ENCODE assay signal across 10 cellular contexts in the genomic region with DNA sequence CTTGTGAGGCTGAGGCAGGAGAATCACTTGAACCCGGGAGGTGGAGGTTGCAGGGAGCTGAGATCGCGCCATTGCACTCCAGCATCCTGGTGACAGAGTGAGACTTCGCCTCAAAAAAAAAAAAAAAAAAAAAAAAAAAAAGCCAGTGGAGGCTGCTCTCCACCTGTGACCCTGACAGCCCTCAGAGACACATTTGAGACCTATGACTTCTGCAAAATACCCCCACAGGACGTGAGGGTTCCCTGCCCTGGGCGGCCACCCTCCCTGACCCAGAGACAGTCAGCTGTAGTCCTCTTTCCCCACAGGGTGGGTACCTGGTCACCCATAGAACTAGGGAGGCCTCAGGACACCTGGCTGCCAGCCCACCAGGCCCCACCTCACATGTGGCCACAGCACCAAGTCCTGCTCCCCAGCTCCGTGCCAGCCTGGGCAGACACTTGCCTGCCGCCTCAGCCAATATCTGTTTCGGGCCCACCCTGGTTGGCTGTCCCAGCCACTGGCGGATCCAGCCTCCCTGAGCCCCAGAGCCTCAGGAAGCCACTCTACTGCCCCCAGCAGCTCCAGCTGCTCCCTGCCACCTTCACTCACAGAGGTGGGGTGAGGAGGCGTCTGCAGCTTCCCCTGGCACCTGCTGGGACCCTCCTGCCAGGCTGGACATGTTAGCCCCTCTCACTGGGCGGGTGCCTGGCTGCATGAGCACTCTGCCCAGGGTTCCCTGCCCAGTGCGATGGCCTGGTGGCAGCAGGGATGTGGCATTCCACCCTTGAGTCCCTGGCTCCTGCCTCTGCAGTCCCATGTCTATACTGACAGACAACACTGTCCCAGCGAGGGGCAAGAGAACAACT. TPM values are rescaled to one million over a fixed set of nuclear protein-coding genes. Genes with fewer than 3 reads are reported as not detected.
DNase-seq lines count a peak whose midpoint lies in the region; ATAC-seq and TF ChIP-seq lines count a peak whose summit lies in the region.
"Had no signal": no experiment of that assay in that cellular context is flagged by ENCODE, and none has a peak within 500 bp of the region (broad histone marks: within the 10 kb centered on the region; RNA-seq: fewer than 3 reads in every experiment).

No MANE protein-coding gene starts in this region.

- peaks cover 51% of the 10 kb centered on the region for H3K36me3 Mint-ChIP-seq in CD4-positive, alpha-beta T cell (ENCODE audit: low read depth)

- peaks cover 20% of the 10 kb centered on the region; the same call in 1 of the 2 replicates for H3K36me3 ChIP-seq in Loucy (ENCODE audit: insufficient read depth, low read length)
- no peaks in the 10 kb centered on the region for H3K36me3 ChIP-seq in ovary

- no peak for TF ChIP-seq POLR2A in ovary (IDR thresholded peaks at IDR 0.05)

- no peak overlapping the region for H2AFZ ChIP-seq in Loucy (ENCODE audit: low read length)

- peaks cover 45% of the 10 kb centered on the region for H3K4me1 ChIP-seq in Loucy (ENCODE audit: insufficient read depth, low read length, poor library complexity, severe bottlenecking)
- peaks cover 26% of the 10 kb centered on the region for H3K4me1 ChIP-seq in ovary (ENCODE audit: insufficient read depth)

- intact Hi-C loops in CD4-positive, alpha-beta T cell (cut with DNase I, micrococcal nuclease) = loop anchor here (2.0 kb wide), 1 partner anchor 53 kb away; the partner anchor contains the start of genes IZUMO4 (in 2 of the 2) and MOB3A (in 2 of the 2)
- intact Hi-C loops in ovary (cut with DNase I) = loop anchor here in 1 of 4 donors (10.0 kb wide), 1 partner anchor 799 kb away; the partner anchor contains the start of genes ATP5F1D and MIDN

- H3K79me2 ChIP-seq in Loucy (ENCODE audit: insufficient read depth, low read length) = peaks cover 64% of the 10 kb centered on the region

- no peaks in the 10 kb centered on the region for H3K9me2 ChIP-seq in Loucy (replicated peaks; ENCODE audit: low read depth, low read length)

- no peak overlapping the region for H3K9ac ChIP-seq in Loucy (ENCODE audit: low read depth, low read length, poor library complexity, severe bottlenecking)

- TF ChIP-seq CTCF in CD4-positive, alpha-beta T cell (IDR thresholded peaks at IDR 0.05) = no peak
- peak; percentile 14; the same call in 1 of the 2 replicates for TF ChIP-seq CTCF in Loucy (conservative IDR thresholded peaks at IDR 0.05; ENCODE audit: low read length)
- TF ChIP-seq CTCF in ovary (IDR thresholded peaks at IDR 0.05) = no peak

- H3K4me2 ChIP-seq in Loucy (ENCODE audit: low read depth, low read length, poor library complexity, severe bottlenecking) = no peak overlapping the region

- POLR2A ChIA-PET in CD4-positive, alpha-beta T cell (lab: Charles Lee) = interaction anchor here (1.2 to 3.3 kb wide), 5 partner anchors 8 to 51 kb away, joined by 3 to 27 read pairs (median 6); partner anchors contain the start of genes MKNK2 and MOB3A

- H3F3A ChIP-seq in Loucy (ENCODE audit: low read depth) = 0 out of 2 replicates have a peak, but pooled peaks cover 2% of the 10 kb centered on the region

- peak overlapping the region; percentile 97 for H3K27ac Mint-ChIP-seq in CD4-positive, alpha-beta T cell

- no peaks in the 10 kb centered on the region for H3K9me3 Mint-ChIP-seq in CD4-positive, alpha-beta T cell

- H3K27me3 ChIP-seq in CD4-positive, alpha-beta T cell (ENCODE audit: control insufficient read depth, insufficient read depth, low read length) = no peaks in the 10 kb centered on the region
- H3K27me3 ChIP-seq in Loucy (ENCODE audit: insufficient read depth, low read length, poor library complexity, severe bottlenecking) (no peaks in the 10 kb centered on the region), ovary (no peaks in the 10 kb centered on the region)

- peaks cover 53% of the 10 kb centered on the region for H4K20me1 ChIP-seq in Loucy (ENCODE audit: insufficient read depth, low read length, poor library complexity, severe bottlenecking)

- no peaks in the 10 kb centered on the region for H3K9me3 ChIP-seq in CD4-positive, alpha-beta T cell (ENCODE audit: control insufficient read depth, low read length)
- no peaks in the 10 kb centered on the region for H3K9me3 ChIP-seq in Loucy (ENCODE audit: insufficient read depth, low read depth, low read length)
- H3K9me3 ChIP-seq in ovary = no peaks in the 10 kb centered on the region

- H3K27me3 Mint-ChIP-seq in CD4-positive, alpha-beta T cell = no peaks in the 10 kb centered on the region

- CTCF ChIA-PET in CD4-positive, alpha-beta T cell (lab: Charles Lee) = interaction anchor here (0.6 to 2.1 kb wide), 4 partner anchors 24 to 52 kb away, joined by 3 to 13 read pairs (median 6); partner anchors contain the start of gene MOB3A

- H3K4me3 ChIP-seq in Loucy (ENCODE audit: low read length, poor library complexity, severe bottlenecking) (no peak overlapping the region), ovary (no peak overlapping the region)

- peak in 1 of 10 experiments; percentile 17 for DNase-seq in CD4-positive, alpha-beta T cell
- DNase-seq in ecto neural progenitor cell (ENCODE audit: low spot score) (peak; percentile 51), ovary (peak in 4 of 5 donors; percentile 46 to 58 (median 52)), NK-92 (lab: John Stamatoyannopoulos, UW; ENCODE audit: unreplicated experiment) (no peak)
- DNase-seq: dermis blood vessel endothelial cell had no signal

- peak overlapping the region; percentile 53 for H3K27ac ChIP-seq in CD4-positive, alpha-beta T cell (ENCODE audit: low read depth, low read length)
- peak overlapping the region in 1 of 2 donors; percentile 66 for H3K27ac ChIP-seq in ovary
- H3K27ac ChIP-seq: HL-60 had no signal

- 91 to 95% (median 93%) methylated on average over 14 of the region's 14 CpGs for WGBS in ovary, 3 donors

- TF ChIP-seq EP300 in ovary (IDR thresholded peaks at IDR 0.05) = no peak

- H3K4me1 Mint-ChIP-seq in CD4-positive, alpha-beta T cell (ENCODE audit: low read depth) = peaks cover 31% of the 10 kb centered on the region

- ATAC-seq in CD4-positive, alpha-beta T cell (ENCODE audit: poor library complexity) = no peak
- ATAC-seq in HG02798 (IDR thresholded peaks at IDR 0.05; ENCODE audit: poor library complexity, unreplicated experiment) (no peak), HG02884 (IDR thresholded peaks at IDR 0.05; ENCODE audit: unreplicated experiment) (no peak), HG03432 (IDR thresholded peaks at IDR 0.05; ENCODE audit: unreplicated experiment) (no peak)

- peak overlapping the region; percentile 76 for H3K4me3 Mint-ChIP-seq in CD4-positive, alpha-beta T cell

RNA-seq across cellular contexts. Expression of gene MKNK2, which starts 7.0 kb away (rescaled TPM):
- total RNA-seq in CD4-positive, alpha-beta T cell = 100 to 1,000 TPM; 325 to 347 TPM
- 100 to 1,000 TPM in 5 of 7 donors, 10 to 100 TPM in 2; 58.3 to 186 (median 122) TPM for total RNA-seq in ovary
- polyA plus RNA-seq in ovary = 10 to 100 TPM; 22.1 to 69.5 TPM

RNA-seq across cellular contexts. Expression of gene BTBD2, which starts 28.6 kb away (rescaled TPM):
- total RNA-seq in CD4-positive, alpha-beta T cell = 10 to 100 TPM; 44.4 to 44.9 TPM
- total RNA-seq in ovary = 100 to 1,000 TPM in 1 of 7 donors, 10 to 100 TPM in 6; 47.8 to 131 (median 90.2) TPM
- polyA plus RNA-seq in ovary = 10 to 100 TPM; 14.4 to 65.7 TPM

RNA-seq across cellular contexts. Expression of gene MOB3A, which starts 52.0 kb away (rescaled TPM):
- 10 to 100 TPM; 96.4 to 97.3 TPM for total RNA-seq in CD4-positive, alpha-beta T cell
- 10 to 100 TPM; 16.6 to 61.5 (median 47.8) TPM for total RNA-seq in ovary
- 10 to 100 TPM; 21.1 to 22.5 TPM for polyA plus RNA-seq in ovary

RNA-seq across cellular contexts. Expression of gene IZUMO4, which starts 52.6 kb away (rescaled TPM):
- 10 to 100 TPM; 17.4 to 17.9 TPM for total RNA-seq in CD4-positive, alpha-beta T cell
- total RNA-seq in ovary = 10 to 100 TPM in 5 of 7 donors, 1 to 10 TPM in 2; 4.5 to 24.5 (median 10.7) TPM
- polyA plus RNA-seq in ovary = 10 to 100 TPM in 1 of 2 donors, 1 to 10 TPM in 1; 1.8 to 31.7 TPM
